8 cellular contexts compared by ENCODE assay signal in genomic region chr9:89661956-89662717, GRCh38. TPM values are rescaled to one million over a fixed set of nuclear protein-coding genes. Genes with fewer than 3 reads are reported as not detected.
A peak's percentile ranks its signal among the peaks of the same experiment; 100 is the strongest.
DNase-seq lines count a peak whose midpoint lies in the region; ATAC-seq and TF ChIP-seq lines count a peak whose summit lies in the region.

No MANE protein-coding gene starts in this region.

- no peaks in the 10 kb centered on the region for H3K79me1 ChIP-seq in neuronal stem cell (ENCODE audit: low read depth, low read length)

- H3K4me3 Mint-ChIP-seq in glutamatergic neuron (ENCODE audit: unreplicated experiment) = peak overlapping the region; percentile 70
- no peak overlapping the region for H3K4me3 Mint-ChIP-seq in naive thymus-derived CD8-positive, alpha-beta T cell
- H3K4me3 Mint-ChIP-seq in activated naive CD8-positive, alpha-beta T cell treated with anti-CD3 and anti-CD28 coated beads for 36 hours = no peak overlapping the region

- no peak for TF ChIP-seq CTCF in glutamatergic neuron (IDR thresholded peaks at IDR 0.05; ENCODE audit: partially characterized antibody, unreplicated experiment)

- peak overlapping the region; percentile 62 for H3K18ac ChIP-seq in neuronal stem cell (ENCODE audit: low read length)

- WGBS in neuronal stem cell (ENCODE audit: extremely low coverage in 2 of 2, insufficient read length in 2 of 2, insufficient replicate concordance in 1 of 2), 2 donors = no CpG with 5 or more reads among the region's 21 CpGs

- H3K36me3 ChIP-seq in neuronal stem cell (replicated peaks in 1 of 2; ENCODE audit: control insufficient read depth in 2 of 2, insufficient read depth in 2 of 2, low read length in 2 of 2) = no peaks in the 10 kb centered on the region

- H3K27ac Mint-ChIP-seq in glutamatergic neuron (ENCODE audit: unreplicated experiment) = peak overlapping the region; percentile 95
- H3K27ac Mint-ChIP-seq in naive thymus-derived CD8-positive, alpha-beta T cell = no peak overlapping the region
- H3K27ac Mint-ChIP-seq in activated naive CD8-positive, alpha-beta T cell treated with anti-CD3 and anti-CD28 coated beads for 36 hours = no peak overlapping the region

- H2BK5ac ChIP-seq in neuronal stem cell (ENCODE audit: low read length) = no peak overlapping the region

- H3K9me3 Mint-ChIP-seq in glutamatergic neuron (ENCODE audit: unreplicated experiment) = peaks cover 30% of the 10 kb centered on the region
- H3K9me3 Mint-ChIP-seq in naive thymus-derived CD8-positive, alpha-beta T cell = no peaks in the 10 kb centered on the region
- no peaks in the 10 kb centered on the region for H3K9me3 Mint-ChIP-seq in activated naive CD8-positive, alpha-beta T cell treated with anti-CD3 and anti-CD28 coated beads for 36 hours

- H3K4ac ChIP-seq in neuronal stem cell (ENCODE audit: low read length) = no peak overlapping the region

- H3K4me1 ChIP-seq in neuronal stem cell (ENCODE audit: control insufficient read depth in 2 of 2, insufficient read depth in 1 of 2, low read depth in 1 of 2, low read length in 2 of 2) = peaks cover 6 to 19% of the 10 kb centered on the region in 2 donors

- H2AFZ ChIP-seq in neuronal stem cell (ENCODE audit: low read length) = peak overlapping the region; percentile 90

- peaks cover 0 to 34% (median 0%) of the 10 kb centered on the region in 3 experiments for H3K27me3 ChIP-seq in neuronal stem cell (ENCODE audit: control insufficient read depth in 3 of 3, insufficient read depth in 3 of 3, low read depth in 1 of 3, low read length in 3 of 3)

- peaks cover 47% of the 10 kb centered on the region for H3K4me1 Mint-ChIP-seq in glutamatergic neuron (ENCODE audit: low read depth, unreplicated experiment)
- H3K4me1 Mint-ChIP-seq in naive thymus-derived CD8-positive, alpha-beta T cell = peaks cover 0 to 6% (median 3%) of the 10 kb centered on the region in 4 donors
- peaks cover 4% of the 10 kb centered on the region for H3K4me1 Mint-ChIP-seq in activated naive CD8-positive, alpha-beta T cell treated with anti-CD3 and anti-CD28 coated beads for 36 hours

- no peak for ATAC-seq in naive thymus-derived CD8-positive, alpha-beta T cell
- no peak for ATAC-seq in activated CD4-positive, CD25-positive, alpha-beta regulatory T cell treated with anti-CD3 and anti-CD28 coated beads, Interleukin-2, amount 50 U/mL, for 24 hours

- H3K27ac ChIP-seq in neuronal stem cell (replicated peaks; ENCODE audit: low read length) = no peak overlapping the region

- no peak overlapping the region for H4K91ac ChIP-seq in neuronal stem cell (ENCODE audit: low read depth, low read length, poor library complexity)

- H2BK15ac ChIP-seq in neuronal stem cell (ENCODE audit: low read length) = peak overlapping the region; percentile 82

- H3K9me3 ChIP-seq in neuronal stem cell (replicated peaks in 1 of 2; ENCODE audit: control insufficient read depth in 2 of 2, insufficient read depth in 1 of 2, low read depth in 1 of 2, low read length in 2 of 2) = no peaks in the 10 kb centered on the region

- H3K4me3 ChIP-seq in neuronal stem cell (ENCODE audit: low read length in 2 of 2) = peak overlapping the region in 1 of 2 donors; percentile 17

- H3K14ac ChIP-seq in neuronal stem cell (ENCODE audit: low read length) = no peak overlapping the region

- peak overlapping the region; percentile 65 for H2AK5ac ChIP-seq in neuronal stem cell (ENCODE audit: low read depth, low read length)

- H3K9ac ChIP-seq in neuronal stem cell (ENCODE audit: low read depth, low read length, poor library complexity) = no peak overlapping the region

- no peak overlapping the region for H2BK120ac ChIP-seq in neuronal stem cell (ENCODE audit: low read depth, low read length)

- no peak overlapping the region for H2BK12ac ChIP-seq in neuronal stem cell (ENCODE audit: low read length)

- H3K36me3 Mint-ChIP-seq in glutamatergic neuron (ENCODE audit: unreplicated experiment) = peaks cover 5% of the 10 kb centered on the region
- no peaks in the 10 kb centered on the region for H3K36me3 Mint-ChIP-seq in naive thymus-derived CD8-positive, alpha-beta T cell
- no peaks in the 10 kb centered on the region for H3K36me3 Mint-ChIP-seq in activated naive CD8-positive, alpha-beta T cell treated with anti-CD3 and anti-CD28 coated beads for 36 hours

- POLR2A ChIA-PET in naive thymus-derived CD8-positive, alpha-beta T cell (lab: Charles Lee) = no interaction called here

- H3K4me2 ChIP-seq in neuronal stem cell (ENCODE audit: insufficient read depth, low read length, poor library complexity, severe bottlenecking) = no peak overlapping the region

- DNase-seq in COLO829 (ENCODE audit: low spot score) (peak; percentile 27), NCI-H2029 (lab: John Stamatoyannopoulos, UW) (peak; percentile 98), amniotic stem cell (lab: John Stamatoyannopoulos, UW) (peak; percentile 12), glutamatergic neuron (peak; percentile 90), neuronal stem cell (ENCODE audit: low spot score) (peak; percentile 84)
- DNase-seq in naive thymus-derived CD8-positive, alpha-beta T cell = no peak
- no peak for DNase-seq in activated naive CD8-positive, alpha-beta T cell treated with anti-CD3 and anti-CD28 coated beads for 36 hours

- no peak overlapping the region for H4K8ac ChIP-seq in neuronal stem cell (ENCODE audit: low read depth, low read length)

- H3K27me3 Mint-ChIP-seq in glutamatergic neuron (ENCODE audit: unreplicated experiment) = peaks cover 32% of the 10 kb centered on the region
- peaks cover 3 to 17% (median 9%) of the 10 kb centered on the region in 5 donors for H3K27me3 Mint-ChIP-seq in naive thymus-derived CD8-positive, alpha-beta T cell
- H3K27me3 Mint-ChIP-seq in activated naive CD8-positive, alpha-beta T cell treated with anti-CD3 and anti-CD28 coated beads for 36 hours = peaks cover 12% of the 10 kb centered on the region

- H3K23ac ChIP-seq in neuronal stem cell (ENCODE audit: low read depth, low read length, poor library complexity) = no peak overlapping the region

RNA-seq across cellular contexts. Expression of gene GADD45G, which starts 57.3 kb away (rescaled TPM):
- total RNA-seq in glutamatergic neuron (ENCODE audit: unreplicated experiment) = 124 TPM
- 0.79 TPM for polyA plus RNA-seq in neuronal stem cell (2013, experiment 1 of 2)
- polyA plus RNA-seq in neuronal stem cell (2013, experiment 2 of 2) = 0.61 TPM
- 1 to 10 TPM; 1.5 to 3.7 TPM for total RNA-seq in naive thymus-derived CD8-positive, alpha-beta T cell
- polyA plus RNA-seq in naive thymus-derived CD8-positive, alpha-beta T cell = under 1 TPM in 2 of 3 donors, not detected in 1; 0.21 to 0.25 TPM
- 1 to 10 TPM; 1.4 to 1.8 TPM for total RNA-seq in activated naive CD8-positive, alpha-beta T cell treated with anti-CD3 and anti-CD28 coated beads for 36 hours

Comparison
In these comparisons a context has a peak if more than half of its experiments do, and no peak if none do; other contexts are left out.
1. DNase-seq: peak in COLO829 (single experiment), NCI-H2029 (single experiment), amniotic stem cell (single experiment), glutamatergic neuron (single experiment) and neuronal stem cell (single experiment); none in naive thymus-derived CD8-positive, alpha-beta T cell (0 of 10) and activated naive CD8-positive, alpha-beta T cell treated with anti-CD3 and anti-CD28 coated beads for 36 hours (single experiment).
2. RNA of gene GADD45G, which starts 57.3 kb away (total RNA-seq): 124 TPM in glutamatergic neuron (single experiment); 1.5 to 3.7 TPM in naive thymus-derived CD8-positive, alpha-beta T cell and 1.4 to 1.8 TPM in activated naive CD8-positive, alpha-beta T cell treated with anti-CD3 and anti-CD28 coated beads for 36 hours; every median in the first group is over 10 times any median in the second.